ENCODE assay signal across 8 cellular contexts in the genomic region with DNA sequence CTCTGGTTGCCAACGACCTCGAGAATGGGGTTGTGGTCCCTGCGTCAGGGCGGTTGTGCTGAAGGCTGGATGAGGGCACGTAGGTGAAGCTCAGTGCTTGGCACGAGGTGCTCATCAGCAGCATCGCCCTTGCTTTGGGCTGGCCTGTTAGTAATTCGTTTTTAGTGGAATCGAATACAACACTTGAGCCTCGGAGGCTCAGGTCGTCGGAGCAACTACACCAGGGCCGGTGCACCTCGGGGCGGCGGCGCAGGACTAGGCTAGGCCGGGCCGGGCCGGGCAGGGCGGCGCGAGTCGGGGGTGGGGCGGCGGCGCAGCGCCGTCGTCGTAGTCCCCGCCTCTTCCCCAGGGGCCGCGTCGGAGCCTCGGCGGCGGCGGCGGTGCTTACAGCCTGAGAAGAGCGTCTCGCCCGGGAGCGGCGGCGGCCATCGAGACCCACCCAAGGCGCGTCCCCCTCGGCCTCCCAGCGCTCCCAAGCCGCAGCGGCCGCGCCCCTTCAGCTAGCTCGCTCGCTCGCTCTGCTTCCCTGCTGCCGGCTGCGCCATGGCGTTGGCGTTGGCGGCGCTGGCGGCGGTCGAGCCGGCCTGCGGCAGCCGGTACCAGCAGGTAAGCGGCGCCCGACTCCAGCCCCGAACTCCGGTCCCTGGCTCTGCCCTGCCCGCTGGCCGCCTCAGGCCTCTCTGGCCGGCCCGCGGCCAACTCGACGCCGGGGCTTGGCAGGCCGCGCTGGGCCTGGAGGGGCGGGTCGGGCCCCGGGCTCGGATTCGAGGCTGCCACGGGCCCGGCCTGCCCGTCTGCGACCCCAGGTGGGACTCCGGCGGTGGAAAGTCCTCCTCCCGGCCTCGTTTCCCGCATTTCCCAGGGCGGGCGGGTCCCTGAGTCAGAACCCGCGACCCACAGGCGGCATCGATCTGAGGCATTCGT. TPM values are rescaled to one million over a fixed set of nuclear protein-coding genes. Genes with fewer than 3 reads are reported as not detected.
DNase-seq lines count a peak whose midpoint lies in the region; ATAC-seq and TF ChIP-seq lines count a peak whose summit lies in the region.

TSS of gene NDFIP1 (plus strand) at position 348 of the 924 bp plus-strand sequence. CDS start at position 544, 196 bp downstream.

- H3K27ac Mint-ChIP-seq in activated CD8-positive, alpha-beta memory T cell treated with anti-CD3 and anti-CD28 coated beads, Interleukin-2, amount 10 ng/mL, durations not matched to agents 7 days and 5 days, result peak within 1 kb of the TSS; percentile 89
- peak within 1 kb of the TSS; percentile 89 for H3K27ac Mint-ChIP-seq in endodermal cell

- H3K27me3 ChIP-seq in endodermal cell (ENCODE audit: control insufficient read depth, insufficient read depth, low read length, poor library complexity, severe bottlenecking), result peaks cover 17% of the 10 kb centered on the region

- peaks cover 11% of the 10 kb centered on the region for H3K36me3 Mint-ChIP-seq in activated CD8-positive, alpha-beta memory T cell treated with anti-CD3 and anti-CD28 coated beads, Interleukin-2, amount 10 ng/mL, durations not matched to agents 7 days and 5 days
- H3K36me3 Mint-ChIP-seq in endodermal cell (ENCODE audit: low read depth), result peaks cover 12% of the 10 kb centered on the region

- H3K36me3 ChIP-seq in endodermal cell (ENCODE audit: control insufficient read depth, insufficient read depth, low read length), result peaks cover 20% of the 10 kb centered on the region
- H3K36me3 ChIP-seq in mesodermal cell (ENCODE audit: control insufficient read depth, insufficient read depth, low read length), result no peaks in the 10 kb centered on the region

- H3K4me1 ChIP-seq in endodermal cell (ENCODE audit: control insufficient read depth, insufficient read depth, low read length) (no peaks in the 10 kb centered on the region), mesodermal cell (ENCODE audit: control insufficient read depth, insufficient read depth, low read length, poor library complexity, severe bottlenecking) (no peaks in the 10 kb centered on the region)

- peak; percentile 18 for TF ChIP-seq CTCF in endodermal cell (conservative IDR thresholded peaks at IDR 0.05)

- no peaks in the 10 kb centered on the region for H3K9me3 Mint-ChIP-seq in activated CD8-positive, alpha-beta memory T cell treated with anti-CD3 and anti-CD28 coated beads, Interleukin-2, amount 10 ng/mL, durations not matched to agents 7 days and 5 days (ENCODE audit: low read depth)
- no peaks in the 10 kb centered on the region for H3K9me3 Mint-ChIP-seq in endodermal cell

- ATAC-seq in GM19351 (IDR thresholded peaks at IDR 0.05; ENCODE audit: unreplicated experiment) (peak; percentile 94), HG03469 (IDR thresholded peaks at IDR 0.05; ENCODE audit: unreplicated experiment) (peak; percentile 89)
- ATAC-seq in activated CD8-positive, alpha-beta memory T cell treated with anti-CD3 and anti-CD28 coated beads, Interleukin-2, amount 10 ng/mL, durations not matched to agents 7 days and 5 days, result peak; percentile 95

- DNase-seq in CD1c-positive myeloid dendritic cell (ENCODE audit: extremely low spot score), result peak; percentile 89
- peak; percentile 75 for DNase-seq in NOMO-1 treated with DMSO at 0.1 percent for 48 hours (lab: John Stamatoyannopoulos, UW; ENCODE audit: unreplicated experiment)
- DNase-seq in activated CD8-positive, alpha-beta memory T cell treated with anti-CD3 and anti-CD28 coated beads, Interleukin-2, amount 10 ng/mL, durations not matched to agents 7 days and 5 days, result peak; percentile 88
- peak; percentile 93 for DNase-seq in endodermal cell
- peak; percentile 66 for DNase-seq in stimulated activated CD8-positive, alpha-beta memory T cell treated with anti-CD3 and anti-CD28 coated beads, Interleukin-15, amount 100 ng/mL, for 24 hours (ENCODE audit: low read depth)

- H3K4me3 Mint-ChIP-seq in activated CD8-positive, alpha-beta memory T cell treated with anti-CD3 and anti-CD28 coated beads, Interleukin-2, amount 10 ng/mL, durations not matched to agents 7 days and 5 days, result peak within 1 kb of the TSS; percentile 87
- peak within 1 kb of the TSS; percentile 86 for H3K4me3 Mint-ChIP-seq in endodermal cell

- CTCF ChIA-PET in activated CD8-positive, alpha-beta memory T cell treated with anti-CD3 and anti-CD28 coated beads, Interleukin-2, amount 10 ng/mL, durations not matched to agents 7 days and 5 days (lab: Charles Lee), result interaction anchor here (0.9 to 4.0 kb wide), 18 partner anchors 12 to 149 kb away, joined by 3 to 42 read pairs (median 4); partner anchors contain the start of genes GNPDA1 and RNF14

- H3K4me3 ChIP-seq in endodermal cell (ENCODE audit: low read length) (peak within 1 kb of the TSS; percentile 99), mesodermal cell (ENCODE audit: extremely low read depth, insufficient read depth, low read length, poor library complexity, severe bottlenecking) (peak within 1 kb of the TSS; percentile 83)

- H3K9me3 ChIP-seq in endodermal cell (ENCODE audit: control insufficient read depth, low read length) (peaks cover 10% of the 10 kb centered on the region), mesodermal cell (ENCODE audit: control insufficient read depth, low read length) (no peaks in the 10 kb centered on the region)

- H3K27ac ChIP-seq in endodermal cell (ENCODE audit: low read depth, low read length), result peak within 1 kb of the TSS; percentile 79
- peak within 1 kb of the TSS; percentile 78 for H3K27ac ChIP-seq in mesodermal cell (ENCODE audit: low read depth, low read length, severe bottlenecking)

- H3K4me1 Mint-ChIP-seq in activated CD8-positive, alpha-beta memory T cell treated with anti-CD3 and anti-CD28 coated beads, Interleukin-2, amount 10 ng/mL, durations not matched to agents 7 days and 5 days, result peaks cover 44% of the 10 kb centered on the region
- peaks cover 18% of the 10 kb centered on the region for H3K4me1 Mint-ChIP-seq in endodermal cell

- no peaks in the 10 kb centered on the region for H3K27me3 Mint-ChIP-seq in activated CD8-positive, alpha-beta memory T cell treated with anti-CD3 and anti-CD28 coated beads, Interleukin-2, amount 10 ng/mL, durations not matched to agents 7 days and 5 days
- H3K27me3 Mint-ChIP-seq in endodermal cell (ENCODE audit: insufficient read depth), result peaks cover 25% of the 10 kb centered on the region

- 3 to 4% methylated on average over 23 to 106 of the region's 106 CpGs for WGBS in endodermal cell (ENCODE audit: insufficient coverage in 1 of 2, insufficient read length in 1 of 2), 2 experiments
- 4% methylated on average over 77 to 89 of the region's 106 CpGs for WGBS in mesodermal cell (ENCODE audit: insufficient coverage in 2 of 2), 2 experiments

- H3K9ac ChIP-seq in endodermal cell (ENCODE audit: extremely low read depth, low read length, poor library complexity, severe bottlenecking), result peak within 1 kb of the TSS; percentile 91

RNA-seq across cellular contexts. Expression of gene NDFIP1, which starts in this region (rescaled TPM):
- total RNA-seq in activated CD8-positive, alpha-beta memory T cell treated with anti-CD3 and anti-CD28 coated beads, Interleukin-2, amount 10 ng/mL, durations not matched to agents 7 days and 5 days, result 10 to 100 TPM; 28.5 to 31.7 TPM
- total RNA-seq in endodermal cell, result 10 to 100 TPM; 46.2 to 49.0 TPM
- polyA plus RNA-seq in endodermal cell (2013, experiment 1 of 2), result 58.5 TPM
- polyA plus RNA-seq in endodermal cell (2013, experiment 2 of 2), result 56.3 TPM
- 46.7 TPM for polyA plus RNA-seq in mesodermal cell (2013, experiment 1 of 2)
- 49.4 TPM for polyA plus RNA-seq in mesodermal cell (2013, experiment 2 of 2)

Comparison
In these comparisons a context has a peak if more than half of its experiments do, and no peak if none do; other contexts are left out.
1. Peak in every context shown above with its lines: DNase-seq, ATAC-seq, H3K4me3 ChIP-seq and H3K27ac ChIP-seq.